8 cellular contexts compared by ENCODE assay signal in the genomic region with DNA sequence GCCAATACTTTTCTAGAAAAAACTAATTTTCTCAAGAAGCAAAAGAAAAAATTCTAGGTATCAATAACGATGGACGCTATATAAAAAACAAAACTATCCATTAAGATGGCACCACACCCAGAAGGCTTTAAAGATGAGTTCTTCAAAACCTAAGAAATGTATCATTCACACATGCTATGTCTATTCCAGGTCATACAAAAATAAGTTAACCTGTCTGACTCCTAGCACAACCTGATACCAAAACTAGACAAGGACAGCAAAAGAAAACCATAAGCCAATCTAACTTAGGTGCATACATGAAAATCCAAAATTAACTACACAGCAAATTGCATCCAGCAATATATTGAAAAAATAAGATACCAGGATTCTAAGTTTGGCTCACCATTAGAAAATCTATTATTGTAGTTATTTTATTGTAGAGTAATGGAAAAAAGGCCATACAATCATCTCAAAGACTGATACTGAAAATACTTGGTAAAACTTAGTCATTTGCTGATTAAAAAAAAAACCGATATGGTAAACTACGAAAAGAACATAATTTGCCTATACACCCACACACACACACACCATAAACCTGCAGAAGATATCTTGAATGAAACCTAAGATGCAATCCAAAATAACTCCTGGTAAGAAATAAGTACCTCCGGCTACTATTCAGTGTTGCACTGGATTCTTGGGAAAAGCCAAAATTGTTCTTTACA. TPM values are rescaled to one million over a fixed set of nuclear protein-coding genes. Genes with fewer than 3 reads are reported as not detected.
DNase-seq lines count a peak whose midpoint lies in the region; ATAC-seq and TF ChIP-seq lines count a peak whose summit lies in the region.

No MANE protein-coding gene starts in this region.

- POLR2A ChIA-PET in A673 (lab: Charles Lee; ENCODE audit: low non-redundant PET) = no interaction called here

- DNase-seq in activated naive CD4-positive, alpha-beta T cell treated with anti-CD3 and anti-CD28 coated beads, Interleukin-2, amount 10 ng/mL, durations not matched to agents 7 days and 5 days = no peak
- no peak for DNase-seq in activated naive CD4-positive, alpha-beta T cell treated with anti-CD3 and anti-CD28 coated beads, Interleukin-2, amount 50 U/mL, for 16 hours
- DNase-seq in T-helper 17 cell (no peak), suprapubic skin (ENCODE audit: low spot score in 2 of 2) (no peak), A673 (ENCODE audit: low spot score) (no peak), brain microvascular endothelial cell (no peak)

- 69% methylated on average over 5 of the region's 5 CpGs for WGBS in suprapubic skin

- H3K9ac ChIP-seq in iPS-20b (ENCODE audit: low read depth, low read length) = peak overlapping the region; percentile 89; the same call in 1 of the 2 replicates

- no peaks in the 10 kb centered on the region for H3K27me3 ChIP-seq in iPS-20b (ENCODE audit: insufficient read depth, low read length)
- H3K27me3 ChIP-seq in suprapubic skin = no peaks in the 10 kb centered on the region
- H3K27me3 ChIP-seq in A673 (replicated peaks; ENCODE audit: insufficient read depth, low read depth, low read length, poor library complexity) = no peaks in the 10 kb centered on the region
- H3K27me3 ChIP-seq in brain microvascular endothelial cell (replicated peaks) = no peaks in the 10 kb centered on the region

- peaks cover 16% of the 10 kb centered on the region for H3K36me3 Mint-ChIP-seq in activated naive CD4-positive, alpha-beta T cell treated with anti-CD3 and anti-CD28 coated beads, Interleukin-2, amount 10 ng/mL, durations not matched to agents 7 days and 5 days
- peaks cover 5% of the 10 kb centered on the region for H3K36me3 Mint-ChIP-seq in T-helper 17 cell (ENCODE audit: low read depth)

- peaks cover 31% of the 10 kb centered on the region for H3K4me1 Mint-ChIP-seq in activated naive CD4-positive, alpha-beta T cell treated with anti-CD3 and anti-CD28 coated beads, Interleukin-2, amount 10 ng/mL, durations not matched to agents 7 days and 5 days
- peaks cover 39% of the 10 kb centered on the region for H3K4me1 Mint-ChIP-seq in T-helper 17 cell

- no peak for TF ChIP-seq EP300 in suprapubic skin (IDR thresholded peaks at IDR 0.05)

- ATAC-seq in T-helper 17 cell (no peak), HG03175 (IDR thresholded peaks at IDR 0.05; ENCODE audit: unreplicated experiment) (no peak)

- CTCF ChIA-PET in activated naive CD4-positive, alpha-beta T cell treated with anti-CD3 and anti-CD28 coated beads, Interleukin-2, amount 10 ng/mL, durations not matched to agents 7 days and 5 days (lab: Charles Lee) = interaction anchor here (0.8 to 1.1 kb wide), 3 partner anchors 21 to 95 kb away, joined by 3 to 4 read pairs (median 3); no protein-coding TSS in a partner anchor
- CTCF ChIA-PET in A673 (lab: Charles Lee) = no interaction called here

- H3K9me3 Mint-ChIP-seq in activated naive CD4-positive, alpha-beta T cell treated with anti-CD3 and anti-CD28 coated beads, Interleukin-2, amount 10 ng/mL, durations not matched to agents 7 days and 5 days = no peaks in the 10 kb centered on the region

- TF ChIP-seq CTCF in suprapubic skin (IDR thresholded peaks at IDR 0.05) (no peak), A673 (conservative IDR thresholded peaks at IDR 0.05; ENCODE audit: low read depth, low read length) (no peak), brain microvascular endothelial cell (IDR thresholded peaks at IDR 0.05; ENCODE audit: low read depth, low read length, missing control alignments) (no peak)

- intact Hi-C loops in A673 (cut with micrococcal nuclease; ENCODE audit: unreplicated experiment) = no loop called here

- peak overlapping the region; percentile 55 for H3K27ac Mint-ChIP-seq in activated naive CD4-positive, alpha-beta T cell treated with anti-CD3 and anti-CD28 coated beads, Interleukin-2, amount 10 ng/mL, durations not matched to agents 7 days and 5 days
- peak overlapping the region; percentile 97 for H3K27ac Mint-ChIP-seq in T-helper 17 cell

- H3K4me3 Mint-ChIP-seq in activated naive CD4-positive, alpha-beta T cell treated with anti-CD3 and anti-CD28 coated beads, Interleukin-2, amount 10 ng/mL, durations not matched to agents 7 days and 5 days = peak overlapping the region; percentile 82
- peak overlapping the region; percentile 90 for H3K4me3 Mint-ChIP-seq in T-helper 17 cell

- H3K27ac ChIP-seq in iPS-20b (ENCODE audit: low read length) (no peak overlapping the region), suprapubic skin (no peak overlapping the region), A673 (ENCODE audit: low read depth, low read length, poor library complexity, severe bottlenecking) (no peak overlapping the region), brain microvascular endothelial cell (no peak overlapping the region)

- H3K9me3 ChIP-seq in T-helper 17 cell (ENCODE audit: control insufficient read depth, low read length, poor library complexity, severe bottlenecking) (no peaks in the 10 kb centered on the region), iPS-20b (ENCODE audit: insufficient read depth, low read depth, low read length) (no peaks in the 10 kb centered on the region), suprapubic skin (no peaks in the 10 kb centered on the region), A673 (ENCODE audit: low read depth, low read length, poor library complexity, severe bottlenecking) (no peaks in the 10 kb centered on the region)

- peaks cover 26% of the 10 kb centered on the region; the same call in 1 of the 2 replicates for H3K4me1 ChIP-seq in iPS-20b (ENCODE audit: insufficient read depth, low read length)
- H3K4me1 ChIP-seq in suprapubic skin = peaks cover 22% of the 10 kb centered on the region
- H3K4me1 ChIP-seq in A673 (ENCODE audit: insufficient read depth, low read length, poor library complexity, severe bottlenecking) = peaks cover 5% of the 10 kb centered on the region

- no peaks in the 10 kb centered on the region for H3K27me3 Mint-ChIP-seq in activated naive CD4-positive, alpha-beta T cell treated with anti-CD3 and anti-CD28 coated beads, Interleukin-2, amount 10 ng/mL, durations not matched to agents 7 days and 5 days
- peaks cover 6% of the 10 kb centered on the region for H3K27me3 Mint-ChIP-seq in T-helper 17 cell

- TF ChIP-seq POLR2A in suprapubic skin (IDR thresholded peaks at IDR 0.05) = no peak

- in situ Hi-C loops in brain microvascular endothelial cell (cut with HindIII; ENCODE audit: low pct_ligation_motif_present, low sequenced_read_pairs) = no loop called here

- H3K4me3 ChIP-seq in iPS-20b (ENCODE audit: low read length) = peak overlapping the region; percentile 85; the same call in 1 of the 2 replicates
- H3K4me3 ChIP-seq in suprapubic skin = peak overlapping the region; percentile 67
- no peak overlapping the region for H3K4me3 ChIP-seq in A673 (ENCODE audit: low read depth, low read length, poor library complexity, severe bottlenecking)
- no peak overlapping the region for H3K4me3 ChIP-seq in brain microvascular endothelial cell (ENCODE audit: low read depth, low read length)

- H3K36me3 ChIP-seq in iPS-20b (ENCODE audit: insufficient read depth, low read depth, low read length) (no peaks in the 10 kb centered on the region), suprapubic skin (no peaks in the 10 kb centered on the region), A673 (ENCODE audit: insufficient read depth, low read length, poor library complexity, severe bottlenecking) (no peaks in the 10 kb centered on the region), brain microvascular endothelial cell (replicated peaks) (no peaks in the 10 kb centered on the region)

- BruUV-seq in A673 (replicated peaks; lab: Mats Ljungman, UMichigan) = no TSS peak

RNA-seq across cellular contexts. Expression of gene TRAF5, which starts 55.0 kb away (rescaled TPM):
- 10 to 100 TPM; 52.3 to 59.9 TPM for total RNA-seq in T-helper 17 cell
- total RNA-seq in suprapubic skin = 10 to 100 TPM in 1 of 4 donors, 1 to 10 TPM in 3; 1.3 to 11.7 (median 4.3) TPM
- total RNA-seq in A673 (2021) = 7.1 and 8.7 TPM in 2 replicates

Comparison
In these comparisons a context has a peak if more than half of its experiments do, and no peak if none do; other contexts are left out.
1. H3K4me3 ChIP-seq: peak in iPS-20b (single experiment) and suprapubic skin (single experiment); none in A673 (single experiment) and brain microvascular endothelial cell (single experiment).